Comparison of ENCODE assay signal across 6 cellular contexts in genomic region chr19:663682-664117, GRCh38. TPM values are rescaled to one million over a fixed set of nuclear protein-coding genes. Genes with fewer than 3 reads are reported as not detected.
DNase-seq lines count a peak whose midpoint lies in the region; ATAC-seq and TF ChIP-seq lines count a peak whose summit lies in the region.

No MANE protein-coding gene starts in this region.

- H3K4me2 ChIP-seq in PC-9 = peak overlapping the region; percentile 90

- H2AFZ ChIP-seq in PC-9 = peak overlapping the region; percentile 83

- peak overlapping the region; percentile 68 to 93 for H3K27ac Mint-ChIP-seq in stimulated activated naive CD8-positive, alpha-beta T cell treated with anti-CD3 and anti-CD28 coated beads, Interleukin-15, amount 100 ng/mL, for 72 hours

- no peak for TF ChIP-seq CTCF in PC-9 (conservative IDR thresholded peaks at IDR 0.05)
- peak in 1 of 6 experiments; percentile 5 for TF ChIP-seq CTCF in esophagus squamous epithelium (IDR thresholded peaks at IDR 0.05)

- intact Hi-C loops in PC-9 (cut with micrococcal nuclease; ENCODE audit: unreplicated experiment) = loop anchor here (1.0 to 10.0 kb wide), 5 partner anchors 14 to 261 kb away; partner anchors contain the start of genes ARID3A, HCN2 and MISP
- intact Hi-C loops in esophagus squamous epithelium (cut with DNase I) = no loop called here

- peak overlapping the region; percentile 91 to 92 for H3K4me3 Mint-ChIP-seq in stimulated activated naive CD8-positive, alpha-beta T cell treated with anti-CD3 and anti-CD28 coated beads, Interleukin-15, amount 100 ng/mL, for 72 hours

- H3K9me2 ChIP-seq in PC-9 (ENCODE audit: insufficient read depth) = no peaks in the 10 kb centered on the region

- 23 to 24% methylated on average over 7 to 9 of the region's 18 CpGs for WGBS in esophagus squamous epithelium, 2 donors

- no peaks in the 10 kb centered on the region for H3K27me3 Mint-ChIP-seq in stimulated activated naive CD8-positive, alpha-beta T cell treated with anti-CD3 and anti-CD28 coated beads, Interleukin-15, amount 100 ng/mL, for 72 hours

- CTCF ChIA-PET in PC-9 (lab: Charles Lee) = no interaction called here

- H3F3A ChIP-seq in PC-9 (ENCODE audit: insufficient read depth, low read depth) = peaks cover 8% of the 10 kb centered on the region

- H3K27ac ChIP-seq in PC-9 (peak overlapping the region; percentile 41; the same call in 1 of the 2 replicates), esophagus squamous epithelium (peak overlapping the region; percentile 97 to 99 (median 98))

- H3K4me1 ChIP-seq in PC-9 (replicated peaks; ENCODE audit: insufficient read depth) = peaks cover 17% of the 10 kb centered on the region
- peaks cover 41 to 57% (median 45%) of the 10 kb centered on the region in 3 donors for H3K4me1 ChIP-seq in esophagus squamous epithelium

- no peak for TF ChIP-seq POLR2A in esophagus squamous epithelium (IDR thresholded peaks at IDR 0.05)

- TSS peak; percentile 38 for BruUV-seq in PC-9 (replicated peaks; lab: Mats Ljungman, UMichigan)

- H3K79me2 ChIP-seq in PC-9 (ENCODE audit: low read depth) = peaks cover 42% of the 10 kb centered on the region

- ATAC-seq in stimulated activated naive CD8-positive, alpha-beta T cell treated with anti-CD3 and anti-CD28 coated beads, Interleukin-15, amount 100 ng/mL, for 72 hours = no peak

- peaks cover 46% of the 10 kb centered on the region for H3K4me1 Mint-ChIP-seq in stimulated activated naive CD8-positive, alpha-beta T cell treated with anti-CD3 and anti-CD28 coated beads, Interleukin-15, amount 100 ng/mL, for 72 hours

- POLR2A ChIA-PET in PC-9 (lab: Charles Lee; ENCODE audit: unreplicated experiment) = interaction anchor here (0.5 to 0.7 kb wide), 3 partner anchors 13 to 133 kb away, joined by 4 to 6 read pairs (median 5); no protein-coding TSS in a partner anchor

- H3K9me3 Mint-ChIP-seq in stimulated activated naive CD8-positive, alpha-beta T cell treated with anti-CD3 and anti-CD28 coated beads, Interleukin-15, amount 100 ng/mL, for 72 hours = no peaks in the 10 kb centered on the region

- H4K20me1 ChIP-seq in PC-9 (ENCODE audit: insufficient read depth) = peaks cover 33% of the 10 kb centered on the region

- 0 out of 2 replicates have a peak, but pooled peaks cover 4% of the 10 kb centered on the region for H3K36me3 ChIP-seq in PC-9 (ENCODE audit: low read depth)
- no peaks in the 10 kb centered on the region for H3K36me3 ChIP-seq in esophagus squamous epithelium

- H3K9me3 ChIP-seq in PC-9 (ENCODE audit: insufficient read depth, low read depth) (no peaks in the 10 kb centered on the region), esophagus squamous epithelium (no peaks in the 10 kb centered on the region)

- H3K4me3 ChIP-seq in PC-9 (peak overlapping the region; percentile 71), esophagus squamous epithelium (peak overlapping the region; percentile 17 to 100 (median 92))

- H3K27me3 ChIP-seq in PC-9 (ENCODE audit: insufficient read depth, low read depth) (no peaks in the 10 kb centered on the region), esophagus squamous epithelium (no peaks in the 10 kb centered on the region)

- DNase-seq in PC-9 (no peak), esophagus squamous epithelium (lab: John Stamatoyannopoulos, UW) (no peak), HPDE6-E6E7 (ENCODE audit: extremely low spot score) (no peak), OCI-M1 (lab: John Stamatoyannopoulos, UW) (no peak), HuH-7.5 (ENCODE audit: low spot score) (no peak)
- no peak for DNase-seq in stimulated activated naive CD8-positive, alpha-beta T cell treated with anti-CD3 and anti-CD28 coated beads, Interleukin-15, amount 100 ng/mL, for 72 hours

RNA-seq across cellular contexts. Expression of gene RNF126, which starts 0.7 kb away (rescaled TPM):
- total RNA-seq in PC-9 (2021) = 54.4 and 63.7 TPM in 2 replicates
- 100 to 1,000 TPM in 2 of 4 donors, 10 to 100 TPM in 2; 82.1 to 118 (median 98.4) TPM for total RNA-seq in esophagus squamous epithelium

RNA-seq across cellular contexts. Expression of gene FSTL3, which starts 12.5 kb away (rescaled TPM):
- total RNA-seq in PC-9 (2021) (40.9 and 85.1 TPM in 2 replicates), esophagus squamous epithelium (10 to 100 TPM in 3 of 4 donors, 1 to 10 TPM in 1; 4.4 to 43.3 (median 17.7) TPM)

RNA-seq across cellular contexts. Expression of gene FGF22, which starts 24.0 kb away (rescaled TPM):
- total RNA-seq in PC-9 (2021) (0.35 TPM in 1 of 2 replicates, not detected in the other), esophagus squamous epithelium (1 to 10 TPM in 1 of 4 donors, under 1 TPM in 1, not detected in 2; 0.38 to 1.6 TPM)

RNA-seq across cellular contexts. Expression of gene POLRMT, which starts 30.4 kb away (rescaled TPM):
- total RNA-seq in PC-9 (2021) = 46.4 and 57.1 TPM in 2 replicates
- total RNA-seq in esophagus squamous epithelium = 10 to 100 TPM; 23.5 to 32.3 (median 25.0) TPM

RNA-seq across cellular contexts. Expression of gene PRSS57, which starts 31.6 kb away (rescaled TPM):
- not detected in 2 replicates for total RNA-seq in PC-9 (2021)
- not detected for total RNA-seq in esophagus squamous epithelium
